Comparison of ENCODE assay signal across 20 cellular contexts in the genomic region with DNA sequence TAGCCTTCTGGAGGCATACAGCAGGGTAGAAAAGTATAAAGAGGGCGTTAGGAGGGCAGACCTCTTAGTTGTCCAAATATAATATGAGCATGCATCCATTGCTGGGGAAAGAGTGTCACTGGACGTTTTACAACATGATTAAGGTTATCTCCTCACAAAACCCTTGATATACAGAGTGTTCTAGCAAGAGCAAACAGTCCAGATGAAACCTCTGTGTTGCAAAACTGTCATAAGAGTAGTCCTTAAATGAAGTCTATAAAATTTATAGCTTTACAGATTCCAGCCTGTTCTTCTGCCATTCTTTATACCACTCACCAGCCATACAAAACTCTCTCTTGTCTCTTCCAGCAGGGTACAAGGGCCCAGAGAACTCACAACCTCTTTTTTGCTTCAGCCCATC. TPM values are rescaled to one million over a fixed set of nuclear protein-coding genes. Genes with fewer than 3 reads are reported as not detected.
A peak's percentile ranks its signal among the peaks of the same experiment; 100 is the strongest.
DNase-seq lines count a peak whose midpoint lies in the region; ATAC-seq and TF ChIP-seq lines count a peak whose summit lies in the region.
"Had no signal": no experiment of that assay in that cellular context is flagged by ENCODE, and none has a peak within 500 bp of the region (broad histone marks: within the 10 kb centered on the region; RNA-seq: fewer than 3 reads in every experiment).

No MANE protein-coding gene starts in this region.

- H3K36me3 Mint-ChIP-seq in progenitor cell of endocrine pancreas (ENCODE audit: insufficient read depth) = peaks cover 6% of the 10 kb centered on the region

- no peaks in the 10 kb centered on the region for H3F3A ChIP-seq in smooth muscle cell (ENCODE audit: low read depth)

- no peaks in the 10 kb centered on the region for H3K9me2 ChIP-seq in hepatocyte (replicated peaks; ENCODE audit: insufficient read depth)

- H3K4me2 ChIP-seq in hepatocyte (no peak overlapping the region), smooth muscle cell (no peak overlapping the region)

- DNase-seq in hepatocyte (ENCODE audit: low spot score) (no peak), smooth muscle cell (lab: John Stamatoyannopoulos, UW; ENCODE audit: unreplicated experiment) (no peak), DMS 273 (lab: John Stamatoyannopoulos, UW; ENCODE audit: unreplicated experiment) (no peak), tibial artery (no peak), progenitor cell of endocrine pancreas (ENCODE audit: low spot score, unreplicated experiment) (no peak)
- DNase-seq: ACHN; BE2C; C1 segment of cervical spinal cord; Caco-2; CD4-positive, CD25-positive, alpha-beta regulatory T cell; CD8-positive, alpha-beta memory T cell; DMS153; DMS79; GDM1; GOT3; H7 had no signal

- no peak for ATAC-seq in GM21737 (IDR thresholded peaks at IDR 0.05; ENCODE audit: unreplicated experiment)
- ATAC-seq: HCT116 had no signal

- H3K79me2 ChIP-seq in hepatocyte (peaks cover 9% of the 10 kb centered on the region), smooth muscle cell (ENCODE audit: low read depth) (peaks cover 5% of the 10 kb centered on the region)

- H3K27me3 ChIP-seq in hepatocyte (no peaks in the 10 kb centered on the region), smooth muscle cell (ENCODE audit: low read depth) (no peaks in the 10 kb centered on the region), tibial artery (no peaks in the 10 kb centered on the region)
- H3K27me3 ChIP-seq: BE2C had no signal

- no peaks in the 10 kb centered on the region for H4K20me1 ChIP-seq in hepatocyte (ENCODE audit: insufficient read depth, poor library complexity, severe bottlenecking)
- H4K20me1 ChIP-seq in smooth muscle cell (ENCODE audit: low read depth) = no peaks in the 10 kb centered on the region

- no peaks in the 10 kb centered on the region for H3K9me3 Mint-ChIP-seq in progenitor cell of endocrine pancreas (ENCODE audit: low read depth)
- H3K9me3 Mint-ChIP-seq: CD4-positive, CD25-positive, alpha-beta regulatory T cell; CD8-positive, alpha-beta memory T cell had no signal

- no peak overlapping the region for H2AFZ ChIP-seq in hepatocyte
- H2AFZ ChIP-seq in smooth muscle cell (ENCODE audit: low read depth) = no peak overlapping the region

- intact Hi-C loops in tibial artery (cut with DNase I; ENCODE audit: low total_unique reads) = no loop called here

- no peak for TF ChIP-seq CTCF in VCaP (conservative IDR thresholded peaks at IDR 0.05)
- TF ChIP-seq CTCF in hepatocyte (IDR thresholded peaks at IDR 0.05; ENCODE audit: poor library complexity) = no peak
- TF ChIP-seq CTCF in smooth muscle cell (IDR thresholded peaks at IDR 0.05; ENCODE audit: borderline replicate concordance, insufficient read depth, poor library complexity, severe bottlenecking) = no peak
- TF ChIP-seq CTCF in tibial artery (IDR thresholded peaks at IDR 0.05) = no peak
- TF ChIP-seq CTCF in progenitor cell of endocrine pancreas (IDR thresholded peaks at IDR 0.05; ENCODE audit: unreplicated experiment) = no peak

- H3K27ac ChIP-seq in VCaP (peak overlapping the region; percentile 28), hepatocyte (peak overlapping the region; percentile 41), smooth muscle cell (ENCODE audit: low read depth) (peak overlapping the region; percentile 26), tibial artery (no peak overlapping the region)

- H3K36me3 ChIP-seq in hepatocyte (replicated peaks; ENCODE audit: insufficient read depth, low read depth) = no peaks in the 10 kb centered on the region
- H3K36me3 ChIP-seq in smooth muscle cell (ENCODE audit: low read depth) = peaks cover 10% of the 10 kb centered on the region
- H3K36me3 ChIP-seq in tibial artery = peaks cover 9 to 16% (median 13%) of the 10 kb centered on the region in 3 donors

- WGBS in hepatocyte (ENCODE audit: low lambda C conversion rate, missing lambda C conversion rate) = 24% methylated on average over 2 of the region's 2 CpGs
- WGBS in smooth muscle cell (ENCODE audit: low lambda C conversion rate) = 22% methylated on average over 2 of the region's 2 CpGs

- H3K9ac ChIP-seq in smooth muscle cell (ENCODE audit: low read depth) = no peak overlapping the region

- no peaks in the 10 kb centered on the region for H3K27me3 Mint-ChIP-seq in progenitor cell of endocrine pancreas
- H3K27me3 Mint-ChIP-seq: CD8-positive, alpha-beta memory T cell had no signal

- no peak overlapping the region for H3K27ac Mint-ChIP-seq in progenitor cell of endocrine pancreas

- H3K4me1 ChIP-seq in hepatocyte (ENCODE audit: insufficient read depth) (peaks cover 12% of the 10 kb centered on the region), smooth muscle cell (ENCODE audit: low read depth) (no peaks in the 10 kb centered on the region), tibial artery (peaks cover 0 to 17% (median 6%) of the 10 kb centered on the region in 4 donors)

- H3K4me3 ChIP-seq in hepatocyte = no peak overlapping the region
- no peak overlapping the region for H3K4me3 ChIP-seq in smooth muscle cell
- H3K4me3 ChIP-seq in tibial artery = no peak overlapping the region

- H3K4me1 Mint-ChIP-seq in progenitor cell of endocrine pancreas (ENCODE audit: low read depth) = peaks cover 26% of the 10 kb centered on the region

- H3K9me3 ChIP-seq in hepatocyte (ENCODE audit: low read depth) = no peaks in the 10 kb centered on the region
- H3K9me3 ChIP-seq in smooth muscle cell (replicated peaks; ENCODE audit: low read depth) = no peaks in the 10 kb centered on the region
- H3K9me3 ChIP-seq in tibial artery = no peaks in the 10 kb centered on the region
- H3K9me3 ChIP-seq: BE2C, Caco-2 had no signal

- H3K4me3 Mint-ChIP-seq in progenitor cell of endocrine pancreas (ENCODE audit: low read depth) = no peak overlapping the region
- H3K4me3 Mint-ChIP-seq: CD4-positive, CD25-positive, alpha-beta regulatory T cell; CD8-positive, alpha-beta memory T cell had no signal

RNA-seq across cellular contexts. Expression of gene WBP11, which starts 21.7 kb away (rescaled TPM):
- total RNA-seq in hepatocyte (22.8 and 26.6 TPM in 2 replicates), smooth muscle cell (20.6 and 24.2 TPM in 2 replicates), progenitor cell of endocrine pancreas (112 and 117 TPM in 2 replicates)
- polyA plus RNA-seq in hepatocyte (39.3 and 54.2 TPM in 2 replicates), smooth muscle cell (55.7 and 56.8 TPM in 2 replicates)

RNA-seq across cellular contexts. Expression of gene C12orf60, which starts 21.9 kb away (rescaled TPM):
- total RNA-seq in hepatocyte (1.5 and 2.3 TPM in 2 replicates), smooth muscle cell (0.63 and 1.6 TPM in 2 replicates), progenitor cell of endocrine pancreas (2.7 and 3.5 TPM in 2 replicates)
- polyA plus RNA-seq in hepatocyte (0.17 and 2.0 TPM in 2 replicates), smooth muscle cell (1.2 and 1.3 TPM in 2 replicates)

RNA-seq across cellular contexts. Expression of gene SMCO3, which starts 32.4 kb away (rescaled TPM):
- total RNA-seq in hepatocyte = 1.7 and 3.2 TPM in 2 replicates
- 1.4 and 2.9 TPM in 2 replicates for polyA plus RNA-seq in hepatocyte
- total RNA-seq in smooth muscle cell = 0.22 and 1.7 TPM in 2 replicates
- 0.93 and 2.4 TPM in 2 replicates for polyA plus RNA-seq in smooth muscle cell
- not detected in 2 replicates for total RNA-seq in progenitor cell of endocrine pancreas
- total RNA-seq: Caco-2; CD4-positive, CD25-positive, alpha-beta regulatory T cell; CD8-positive, alpha-beta memory T cell; H7; HT-29 had no signal
- polyA plus RNA-seq: CD8-positive, alpha-beta memory T cell had no signal

Comparison
In these comparisons a context has a peak if more than half of its experiments do, and no peak if none do; other contexts are left out.
1. H3K27ac ChIP-seq: peak in VCaP (single experiment), hepatocyte (single experiment) and smooth muscle cell (single experiment); none in tibial artery (0 of 2).